ENCODE assay signal across 17 cellular contexts in the genomic region with DNA sequence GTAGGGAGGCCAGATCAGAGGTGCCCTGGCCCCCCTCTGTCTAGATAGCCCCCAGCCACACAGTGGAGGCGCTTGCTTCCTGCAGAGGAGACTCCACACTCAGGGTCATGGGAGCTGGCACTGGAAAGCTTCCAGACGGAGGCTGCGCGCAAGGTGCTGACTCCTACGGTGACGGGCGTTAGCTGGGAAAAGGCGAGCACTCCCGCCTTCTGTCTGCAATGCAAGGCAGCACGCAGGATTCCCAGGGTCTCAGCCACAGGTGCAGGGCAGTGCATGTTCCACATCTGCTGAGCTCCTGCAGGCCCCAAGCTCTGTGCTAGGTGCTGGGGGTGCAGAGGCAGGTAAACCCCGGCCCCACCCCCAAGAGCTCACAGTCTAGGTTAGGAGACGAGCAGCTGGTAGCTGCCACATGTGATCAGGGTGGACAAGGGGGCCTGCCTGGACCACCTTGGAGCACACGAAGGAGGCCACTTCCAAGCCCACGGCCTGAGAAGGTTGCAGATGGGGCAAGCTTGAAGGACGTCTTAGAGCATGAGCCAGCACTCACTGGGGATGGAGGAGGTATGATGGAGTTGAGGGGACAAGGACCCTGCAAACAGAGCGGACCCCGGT.
DNase-seq lines count a peak whose midpoint lies in the region; ATAC-seq and TF ChIP-seq lines count a peak whose summit lies in the region.
"Had no signal": no experiment of that assay in that cellular context is flagged by ENCODE, and none has a peak within 500 bp of the region (broad histone marks: within the 10 kb centered on the region; RNA-seq: fewer than 3 reads in every experiment).

No MANE protein-coding gene starts in this region.

- no peak for TF ChIP-seq CTCF in SK-N-SH (IDR thresholded peaks at IDR 0.05)
- TF ChIP-seq CTCF in RWPE2 (IDR thresholded peaks at IDR 0.05; ENCODE audit: poor library complexity, severe bottlenecking): no peak
- TF ChIP-seq CTCF in stomach (IDR thresholded peaks at IDR 0.05): no peak

- H3K79me2 ChIP-seq in SK-N-SH (ENCODE audit: insufficient read depth) (no peaks in the 10 kb centered on the region), mesendoderm (ENCODE audit: control insufficient read depth, insufficient read depth, low read length) (no peaks in the 10 kb centered on the region)

- H2BK15ac ChIP-seq in mesendoderm (replicated peaks; ENCODE audit: low read depth): no peak overlapping the region

- no peak overlapping the region for H4K5ac ChIP-seq in mesendoderm (ENCODE audit: low read length)

- no peak overlapping the region for H2BK120ac ChIP-seq in mesendoderm (ENCODE audit: low read depth, low read length)

- no peak overlapping the region for H3K27ac Mint-ChIP-seq in activated T-cell treated with anti-CD3 and anti-CD28 coated beads, Interleukin-2, amount 50 U/mL, for 72 hours

- no peaks in the 10 kb centered on the region for H3K27me3 Mint-ChIP-seq in activated T-cell treated with anti-CD3 and anti-CD28 coated beads, Interleukin-2, amount 50 U/mL, for 72 hours (ENCODE audit: low read depth)

- H2BK5ac ChIP-seq in mesendoderm (ENCODE audit: low read length): no peak overlapping the region

- CTCF ChIA-PET in SK-N-SH (lab: Yijun Ruan, JAX): no interaction called here

- H2AK5ac ChIP-seq in mesendoderm (ENCODE audit: low read length): no peak overlapping the region

- H3K27me3 ChIP-seq in SK-N-SH (ENCODE audit: insufficient read depth): no peaks in the 10 kb centered on the region
- no peaks in the 10 kb centered on the region for H3K27me3 ChIP-seq in RWPE2 (ENCODE audit: insufficient read depth, poor library complexity, severe bottlenecking)
- no peaks in the 10 kb centered on the region for H3K27me3 ChIP-seq in mesendoderm (ENCODE audit: insufficient read depth, low read length, poor library complexity)
- H3K27me3 ChIP-seq in stomach: peaks cover 0 to 57% (median 0%) of the 10 kb centered on the region in 3 donors
- H3K27me3 ChIP-seq: SJCRH30 had no signal

- no peak overlapping the region for H3K18ac ChIP-seq in mesendoderm (ENCODE audit: low read length)

- peak; percentile 24 for DNase-seq in SK-N-SH
- peak; percentile 56 for DNase-seq in RWPE2 (ENCODE audit: low spot score)
- DNase-seq in mesendoderm: no peak
- peak; percentile 22 for DNase-seq in stomach
- no peak for DNase-seq in effector CD4-positive, alpha-beta T cell
- DNase-seq in activated T-cell treated with anti-CD3 and anti-CD28 coated beads, Interleukin-2, amount 50 U/mL, for 72 hours: no peak
- DNase-seq: Karpas-422, MM.1S, NCI-H1105, NCI-H1694 treated with DMSO at 0.1 percent for 48 hours, NCI-H446, NCI-H82, SJCRH30 had no signal

- peaks cover 0 to 1% of the 10 kb centered on the region in 2 donors for H3K9me3 Mint-ChIP-seq in activated T-cell treated with anti-CD3 and anti-CD28 coated beads, Interleukin-2, amount 50 U/mL, for 72 hours

- H3K4me1 Mint-ChIP-seq in activated T-cell treated with anti-CD3 and anti-CD28 coated beads, Interleukin-2, amount 50 U/mL, for 72 hours (ENCODE audit: low read depth): no peaks in the 10 kb centered on the region

- no peak overlapping the region for H3K23ac ChIP-seq in mesendoderm (ENCODE audit: low read length)

- no peak for TF ChIP-seq RAD21 in SK-N-SH (IDR thresholded peaks at IDR 0.05; ENCODE audit: low read length)

- no peak overlapping the region for H2AFZ ChIP-seq in SK-N-SH (ENCODE audit: low read depth)

- no peaks in the 10 kb centered on the region for H3K36me3 Mint-ChIP-seq in activated T-cell treated with anti-CD3 and anti-CD28 coated beads, Interleukin-2, amount 50 U/mL, for 72 hours (ENCODE audit: insufficient read depth in 2 of 2)

- H3K9me3 ChIP-seq in SK-N-SH: no peaks in the 10 kb centered on the region
- H3K9me3 ChIP-seq in RWPE2 (ENCODE audit: severe bottlenecking): no peaks in the 10 kb centered on the region
- no peaks in the 10 kb centered on the region for H3K9me3 ChIP-seq in stomach
- H3K9me3 ChIP-seq: SJCRH30 had no signal

- H4K8ac ChIP-seq in mesendoderm (ENCODE audit: low read depth, low read length): no peak overlapping the region

- H3K9ac ChIP-seq in SK-N-SH (no peak overlapping the region), mesendoderm (ENCODE audit: low read length) (no peak overlapping the region)
- H3K9ac ChIP-seq: BLaER1 treated with 17β-estradiol and CSF1 and Interleukin-3, amounts not matched to agents 10 nM and 100 nM had no signal

- H3K4me3 Mint-ChIP-seq in activated T-cell treated with anti-CD3 and anti-CD28 coated beads, Interleukin-2, amount 50 U/mL, for 72 hours: no peak overlapping the region

- TF ChIP-seq EP300 in SK-N-SH (IDR thresholded peaks at IDR 0.05; ENCODE audit: borderline replicate concordance in 1 of 2, low read depth in 1 of 2, low read length in 1 of 2): no peak
- no peak for TF ChIP-seq EP300 in stomach (IDR thresholded peaks at IDR 0.05)

- H3K9me2 ChIP-seq in SK-N-SH: no peaks in the 10 kb centered on the region

- no peak for TF ChIP-seq POLR2A in stomach (IDR thresholded peaks at IDR 0.05)

- H3K4me3 ChIP-seq in SK-N-SH (ENCODE audit: low read depth in 2 of 2, low read length in 1 of 2) (no peak overlapping the region), RWPE2 (ENCODE audit: severe bottlenecking) (no peak overlapping the region), mesendoderm (ENCODE audit: low read length) (no peak overlapping the region), stomach (no peak overlapping the region)
- H3K4me3 ChIP-seq: BLaER1 treated with 17β-estradiol and CSF1 and Interleukin-3, amounts not matched to agents 10 nM and 100 nM; GM12878; SJCRH30 had no signal

- 58% methylated on average over 16 of the region's 17 CpGs for WGBS in SK-N-SH (ENCODE audit: low lambda C conversion rate)
- WGBS in mesendoderm (ENCODE audit: extremely low coverage, insufficient coverage, low lambda C conversion rate): no CpG with 5 or more reads among the region's 17 CpGs
- WGBS in stomach, 5 donors: 80 to 89% (median 85%) methylated on average over 12 to 17 of the region's 17 CpGs

- H3F3A ChIP-seq in SK-N-SH (replicated peaks; ENCODE audit: insufficient read depth): no peaks in the 10 kb centered on the region

- no peaks in the 10 kb centered on the region for H4K20me1 ChIP-seq in SK-N-SH (ENCODE audit: insufficient read depth)
- H4K20me1 ChIP-seq: BLaER1 treated with 17β-estradiol and CSF1 and Interleukin-3, amounts not matched to agents 10 nM and 100 nM had no signal

- H3K4ac ChIP-seq in mesendoderm (ENCODE audit: low read depth, low read length): no peak overlapping the region

- H3K4me2 ChIP-seq in SK-N-SH (no peak overlapping the region), mesendoderm (ENCODE audit: low read length) (no peak overlapping the region)

- H3K4me1 ChIP-seq in SK-N-SH (ENCODE audit: control insufficient read depth in 1 of 2, insufficient read depth in 2 of 2, low read depth in 1 of 2, low read length in 1 of 2) (no peaks in the 10 kb centered on the region; a peak in 1 of 4 replicates), RWPE2 (ENCODE audit: insufficient read depth, poor library complexity, severe bottlenecking) (no peaks in the 10 kb centered on the region), mesendoderm (ENCODE audit: control insufficient read depth, low read depth, low read length) (no peaks in the 10 kb centered on the region), stomach (no peaks in the 10 kb centered on the region)
- H3K4me1 ChIP-seq: SJCRH30 had no signal

- H3K36me3 ChIP-seq in SK-N-SH (replicated peaks in 1 of 2; ENCODE audit: control insufficient read depth in 1 of 2, insufficient read depth in 2 of 2, low read length in 1 of 2): no peaks in the 10 kb centered on the region
- no peaks in the 10 kb centered on the region for H3K36me3 ChIP-seq in RWPE2 (ENCODE audit: low read depth)
- H3K36me3 ChIP-seq in mesendoderm (ENCODE audit: control insufficient read depth, insufficient read depth, low read length): no peaks in the 10 kb centered on the region
- H3K36me3 ChIP-seq in stomach: no peaks in the 10 kb centered on the region
- H3K36me3 ChIP-seq: BLaER1 treated with 17β-estradiol and CSF1 and Interleukin-3, amounts not matched to agents 10 nM and 100 nM; SJCRH30 had no signal

- H3K79me1 ChIP-seq in mesendoderm (ENCODE audit: low read length): no peaks in the 10 kb centered on the region

- POLR2A ChIA-PET in SK-N-SH (lab: Yijun Ruan, JAX): interaction anchor here (0.6 kb wide), 1 partner anchor 313 kb away, joined by 3 read pairs; no protein-coding TSS in a partner anchor

- ATAC-seq in SK-N-SH treated with all-trans-retinoic acid at 6 μM for 48 hours (no peak), RWPE2 (ENCODE audit: low read depth) (no peak), GM19467 (IDR thresholded peaks at IDR 0.05; ENCODE audit: unreplicated experiment) (no peak)
- no peak for ATAC-seq in activated T-cell treated with anti-CD3 and anti-CD28 coated beads, Interleukin-2, amount 50 U/mL, for 72 hours (replicated peaks in 1 of 2)
- ATAC-seq: GM12878 had no signal

- H3K27ac ChIP-seq in SK-N-SH (ENCODE audit: low read depth in 2 of 2, low read length in 1 of 2) (no peak overlapping the region), RWPE2 (ENCODE audit: poor library complexity, severe bottlenecking) (no peak overlapping the region), mesendoderm (ENCODE audit: low read depth, low read length) (no peak overlapping the region), stomach (no peak overlapping the region)
- H3K27ac ChIP-seq: BLaER1 treated with 17β-estradiol and CSF1 and Interleukin-3, amounts not matched to agents 10 nM and 100 nM; SJCRH30 had no signal

- intact Hi-C loops in stomach (cut with DNase I; ENCODE audit: low total_unique reads): no loop called here

- H3K56ac ChIP-seq in mesendoderm (ENCODE audit: low read length): peak overlapping the region; percentile 10

TF ChIP-seq in SK-N-SH, 30 proteins besides CTCF, POLR2A, EP300 and RAD21 (continues in another document):
- TF ChIP-seq NFIC (IDR thresholded peaks at IDR 0.05; ENCODE audit: borderline replicate concordance) (no peak), RFX5 (IDR thresholded peaks at IDR 0.05; ENCODE audit: low read length) (no peak), GATA2 (CRISPR knock-in tag; IDR thresholded peaks at IDR 0.05) (no peak)

TF ChIP-seq in SK-N-SH treated with all-trans-retinoic acid at 6 μM for 48 hours, 23 proteins besides CTCF, POLR2A, EP300 and RAD21 (continues in another document):
- TF ChIP-seq RARB (CRISPR knock-in tag; IDR thresholded peaks at IDR 0.05) (no peak), TOX (CRISPR knock-in tag; IDR thresholded peaks at IDR 0.05; ENCODE audit: borderline replicate concordance) (no peak), ZNF70 (CRISPR knock-in tag; IDR thresholded peaks at IDR 0.05) (no peak), BACH2 (CRISPR knock-in tag; IDR thresholded peaks at IDR 0.05; ENCODE audit: borderline replicate concordance) (no peak), SNAI2 (CRISPR knock-in tag; IDR thresholded peaks at IDR 0.05) (no peak)

Comparison
In these comparisons a context has a peak if more than half of its experiments do, and no peak if none do; other contexts are left out.
1. DNase-seq: peak in SK-N-SH (single experiment), RWPE2 (single experiment) and stomach (single experiment); none in mesendoderm (single experiment), effector CD4-positive, alpha-beta T cell (single experiment) and activated T-cell treated with anti-CD3 and anti-CD28 coated beads, Interleukin-2, amount 50 U/mL, for 72 hours (0 of 2).